ENCODE assay signal across 8 cellular contexts in genomic region chr14:103333754-103334643, GRCh38. TPM values are rescaled to one million over a fixed set of nuclear protein-coding genes. Genes with fewer than 3 reads are reported as not detected.
DNase-seq lines count a peak whose midpoint lies in the region; FAIRE-seq and TF ChIP-seq lines count a peak whose summit lies in the region.

Gene EIF5 (plus strand): TSS chr14:103334237. CDS start chr14:103335861, 1,624 bp downstream.

- no peaks in the 10 kb centered on the region for H3K9me3 Mint-ChIP-seq in activated naive CD4-positive, alpha-beta T cell treated with anti-CD3 and anti-CD28 coated beads for 36 hours

- peaks cover 3% of the 10 kb centered on the region for H3K27me3 ChIP-seq in neutrophil

- FAIRE-seq in frontal cortex (lab: Jason Lieb, UNC): no peak

- DNase-seq in GM04504 (ENCODE audit: low read depth) (peak; percentile 96), HFF-Myc (ENCODE audit: extremely low read depth, low read depth) (peak; percentile 93), NAMALWA (ENCODE audit: low spot score) (peak; percentile 98), SK-N-DZ (ENCODE audit: low spot score) (peak; percentile 92), frontal cortex (ENCODE audit: low spot score in 2 of 2) (peak; percentile 96 to 97), substantia nigra (lab: John Stamatoyannopoulos, UW) (peak; percentile 94 to 100 (median 99))
- peak; percentile 99 for DNase-seq in activated naive CD4-positive, alpha-beta T cell treated with anti-CD3 and anti-CD28 coated beads for 36 hours

- peak within 1 kb of the TSS; percentile 85 for H3K4me3 Mint-ChIP-seq in activated naive CD4-positive, alpha-beta T cell treated with anti-CD3 and anti-CD28 coated beads for 36 hours

- CTCF ChIA-PET in activated naive CD4-positive, alpha-beta T cell treated with anti-CD3 and anti-CD28 coated beads for 36 hours (lab: Charles Lee): no interaction called here

- H3K27me3 Mint-ChIP-seq in activated naive CD4-positive, alpha-beta T cell treated with anti-CD3 and anti-CD28 coated beads for 36 hours (ENCODE audit: low read depth): no peaks in the 10 kb centered on the region

- H3K4me3 ChIP-seq in HFF-Myc (replicated peaks; ENCODE audit: low read depth, low read length) (peak within 1 kb of the TSS; percentile 77), neutrophil (ENCODE audit: low read depth in 1 of 2, low read length in 1 of 2) (peak within 1 kb of the TSS; percentile 85 to 94)

- no peak for TF ChIP-seq CTCF in HFF-Myc (IDR thresholded peaks at IDR 0.05; ENCODE audit: low read depth, low read length, missing control alignments)
- TF ChIP-seq CTCF in neutrophil (IDR thresholded peaks at IDR 0.05): peak; percentile 89

- intact Hi-C loops in activated naive CD4-positive, alpha-beta T cell treated with anti-CD3 and anti-CD28 coated beads for 36 hours (cut with micrococcal nuclease): loop anchor here (1.0 to 5.0 kb wide), 5 partner anchors 51 to 1247 kb away; partner anchors contain the start of genes HSP90AA1, MARK3, RCOR1 and XRCC3

- peak within 1 kb of the TSS; percentile 95 for H3K27ac Mint-ChIP-seq in activated naive CD4-positive, alpha-beta T cell treated with anti-CD3 and anti-CD28 coated beads for 36 hours

- peaks cover 51% of the 10 kb centered on the region for H3K4me1 Mint-ChIP-seq in activated naive CD4-positive, alpha-beta T cell treated with anti-CD3 and anti-CD28 coated beads for 36 hours (ENCODE audit: low read depth)

- peaks cover 35 to 38% of the 10 kb centered on the region in 2 experiments for H3K4me1 ChIP-seq in neutrophil (ENCODE audit: control insufficient read depth in 1 of 2, insufficient read depth in 1 of 2, low read depth in 1 of 2, low read length in 1 of 2)

- H3K36me3 ChIP-seq in neutrophil: peaks cover 40% of the 10 kb centered on the region

- H3K27ac ChIP-seq in neutrophil (peak within 1 kb of the TSS; percentile 99), substantia nigra (ENCODE audit: low read depth, low read length, poor library complexity, severe bottlenecking) (peak within 1 kb of the TSS; percentile 100)

- H3K36me3 Mint-ChIP-seq in activated naive CD4-positive, alpha-beta T cell treated with anti-CD3 and anti-CD28 coated beads for 36 hours (ENCODE audit: low read depth): peaks cover 39% of the 10 kb centered on the region

- peaks cover 6% of the 10 kb centered on the region for H3K9me3 ChIP-seq in neutrophil

RNA-seq across cellular contexts. Expression of gene EIF5, which starts in this region (rescaled TPM):
- polyA plus RNA-seq in SK-N-DZ (2014; cell fraction: cytosol; rRNA removed): 70.0 and 80.3 TPM in 2 replicates
- polyA plus RNA-seq in SK-N-DZ (2014; cell fraction: nucleus; rRNA removed): 54.4 and 60.3 TPM in 2 replicates
- total RNA-seq in activated naive CD4-positive, alpha-beta T cell treated with anti-CD3 and anti-CD28 coated beads for 36 hours: 100 to 1,000 TPM; 117 to 121 TPM
- 129 TPM for total RNA-seq in frontal cortex

Comparison
In these comparisons a context has a peak if more than half of its experiments do, and no peak if none do; other contexts are left out.
1. Peak in every context shown above with its lines: DNase-seq, H3K4me3 ChIP-seq and H3K27ac ChIP-seq.